9 cellular contexts compared by ENCODE assay signal in the genomic region with DNA sequence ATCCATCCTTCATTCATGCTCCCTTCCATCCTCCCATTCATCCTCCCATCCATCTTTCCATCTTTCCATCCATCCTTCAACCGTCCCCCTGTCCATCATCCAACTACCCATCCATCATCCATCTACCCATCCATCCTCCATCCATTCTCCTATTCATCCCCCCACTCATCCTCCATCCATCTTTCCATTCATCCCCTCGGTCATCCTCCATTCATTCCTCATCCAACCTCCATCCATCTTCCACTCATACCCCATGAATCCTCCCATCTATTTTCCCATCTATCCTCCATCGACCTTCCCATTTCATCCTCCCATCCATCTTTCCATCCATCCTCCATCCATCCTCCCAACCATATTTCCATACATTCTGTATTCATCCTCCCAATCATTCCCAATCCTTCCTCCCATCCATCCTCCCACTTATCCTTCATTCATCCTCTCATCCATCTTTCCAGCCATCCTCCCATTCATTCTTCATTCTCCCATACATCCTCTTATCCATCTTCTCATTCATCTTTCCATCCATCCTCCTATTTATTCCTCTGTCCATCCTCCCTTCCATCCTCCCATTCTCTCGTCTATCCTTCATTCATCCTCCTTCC. TPM values are rescaled to one million over a fixed set of nuclear protein-coding genes. Genes with fewer than 3 reads are reported as not detected.
"Had no signal": no experiment of that assay in that cellular context is flagged by ENCODE, and none has a peak within 500 bp of the region (broad histone marks: within the 10 kb centered on the region; RNA-seq: fewer than 3 reads in every experiment).

No MANE protein-coding gene starts in this region.

- DNase-seq: GDM1, GF-D8 had no signal

- H3K4me3 ChIP-seq: GM12878 had no signal

- ATAC-seq: GM12878 had no signal

- FAIRE-seq: G401.6, GM12878, GM12891, GM12892, GM18507, GM19239 had no signal

RNA-seq across cellular contexts. Expression of gene IGLL1, which starts 29.9 kb away (rescaled TPM):
- total RNA-seq: G401, GM12878 had no signal
- polyA plus RNA-seq: GM12878 had no signal
